Comparison of ENCODE assay signal across 29 cellular contexts in the genomic region with DNA sequence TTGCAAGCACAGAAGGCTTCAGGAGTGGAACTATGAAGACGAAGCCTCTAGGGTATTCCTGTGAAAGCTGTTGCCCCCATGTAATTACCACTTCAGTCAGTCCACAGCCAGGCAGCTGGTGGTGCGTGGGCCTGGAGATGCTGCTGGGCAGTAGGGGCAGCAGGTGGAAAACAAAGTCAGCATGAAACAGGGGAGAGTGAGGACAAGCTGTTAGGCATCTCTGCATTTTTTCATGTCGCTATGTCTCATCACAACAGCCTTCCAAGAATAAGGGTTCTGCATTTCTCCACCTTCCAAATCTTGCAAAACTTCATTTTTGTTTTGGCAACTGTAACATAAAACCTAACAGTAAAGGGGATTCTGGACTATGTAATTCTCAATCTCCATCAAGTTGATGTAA.
"Had no signal": no experiment of that assay in that cellular context is flagged by ENCODE, and none has a peak within 500 bp of the region (broad histone marks: within the 10 kb centered on the region; RNA-seq: fewer than 3 reads in every experiment).

No MANE protein-coding gene starts in this region.

- ATAC-seq: left colon; left lung; natural killer cell; right cardiac atrium; sciatic nerve; stimulated activated naive B cell treated with anti-CD40 and anti-IgM and Interleukin-4, amounts not matched to agents 10 μg/mL and 1 μg/mL and 100 μg/mL, for 72 hours; stimulated activated naive CD8-positive, alpha-beta T cell treated with anti-CD3 and anti-CD28 coated beads, Interleukin-15, Interleukin-2, amounts not matched to agents 100 U/mL and 50 U/mL, for 24 hours had no signal

- H3K4me1 ChIP-seq: left lung, neural progenitor cell, parathyroid adenoma, stomach, testis, tibial artery, upper lobe of left lung, vagina had no signal

- H3K27me3 Mint-ChIP-seq: naive B cell; stimulated activated naive B cell treated with anti-CD40 and anti-IgM and Interleukin-4, amounts not matched to agents 10 μg/mL and 1 μg/mL and 100 μg/mL, for 72 hours had no signal

- H3K4me2 ChIP-seq: neural progenitor cell had no signal

- H3K27me3 ChIP-seq: left lung, neural progenitor cell, neutrophil, stomach, testis, tibial artery, upper lobe of left lung, vagina had no signal

- H3K27ac Mint-ChIP-seq: immature natural killer cell; mesothelial cell of epicardium; naive B cell; natural killer cell; nephron progenitor cell; neural progenitor cell; stimulated activated naive B cell treated with anti-CD40 and anti-IgM and Interleukin-4, amounts not matched to agents 10 μg/mL and 1 μg/mL and 100 μg/mL, for 72 hours had no signal

- H3K4me1 Mint-ChIP-seq: immature natural killer cell; mesothelial cell of epicardium; naive B cell; natural killer cell; nephron progenitor cell; neural progenitor cell; stimulated activated naive B cell treated with anti-CD40 and anti-IgM and Interleukin-4, amounts not matched to agents 10 μg/mL and 1 μg/mL and 100 μg/mL, for 72 hours had no signal

- H3K9me3 Mint-ChIP-seq: mesothelial cell of epicardium; nephron progenitor cell; neural progenitor cell; stimulated activated naive B cell treated with anti-CD40 and anti-IgM and Interleukin-4, amounts not matched to agents 10 μg/mL and 1 μg/mL and 100 μg/mL, for 72 hours had no signal

- H3K4me3 ChIP-seq: left lung, lung, neural progenitor cell, skin epidermis, stomach, testis, tibial artery, upper lobe of left lung, vagina had no signal

- DNase-seq: hypothalamus; immature natural killer cell; kidney; left colon; left lung; mesendoderm; naive B cell; natural killer cell; nephron progenitor cell; occipital lobe; right cardiac atrium; stimulated activated CD4-positive, alpha-beta T cell treated with anti-CD3 and anti-CD28 coated beads, Interleukin-12 subunit alpha, Interleukin-12 subunit beta, amount 100 ng/mL, for 4 hours; stimulated activated CD4-positive, alpha-beta T cell treated with anti-CD3 and anti-CD28 coated beads, Interleukin-15, amount 100 ng/mL, for 24 hours; stimulated activated CD4-positive, alpha-beta T cell treated with anti-CD3 and anti-CD28 coated beads, Interleukin-2, amount 100 ng/mL, for 24 hours; stimulated activated CD4-positive, alpha-beta T cell treated with anti-CD3 and anti-CD28 coated beads, Interleukin-4, amount 100 ng/mL, for 1 hour; stimulated activated naive B cell treated with anti-CD40 and anti-IgM and Interleukin-4, amounts not matched to agents 10 μg/mL and 1 μg/mL and 100 μg/mL, for 72 hours; stimulated activated naive CD8-positive, alpha-beta T cell treated with anti-CD3 and anti-CD28 coated beads, Interleukin-15, Interleukin-2, amounts not matched to agents 100 U/mL and 50 U/mL, for 24 hours; stomach; testis; tibial artery; upper lobe of left lung had no signal

- H3K27ac ChIP-seq: left lung, neural progenitor cell, neutrophil, parathyroid adenoma, skin epidermis, stomach, testis, tibial artery, upper lobe of left lung, vagina had no signal

- H3K4me3 Mint-ChIP-seq: immature natural killer cell; mesothelial cell of epicardium; naive B cell; natural killer cell; nephron progenitor cell; neural progenitor cell; stimulated activated naive B cell treated with anti-CD40 and anti-IgM and Interleukin-4, amounts not matched to agents 10 μg/mL and 1 μg/mL and 100 μg/mL, for 72 hours had no signal

- H3K36me3 ChIP-seq: left lung, neural progenitor cell, neutrophil, stomach, tibial artery, upper lobe of left lung, vagina had no signal

- H2AFZ ChIP-seq: neural progenitor cell, parathyroid adenoma had no signal

- H3K9ac ChIP-seq: neural progenitor cell, parathyroid adenoma had no signal

- H3K79me2 ChIP-seq: parathyroid adenoma had no signal

- H3K36me3 Mint-ChIP-seq: immature natural killer cell; mesothelial cell of epicardium; naive B cell; neural progenitor cell; stimulated activated naive B cell treated with anti-CD40 and anti-IgM and Interleukin-4, amounts not matched to agents 10 μg/mL and 1 μg/mL and 100 μg/mL, for 72 hours had no signal
